ENCODE assay signal across 1 cellular context in genomic region chr11:44568706-44569473, GRCh38.
TF ChIP-seq lines count a peak whose summit lies in the region.

No MANE protein-coding gene starts in this region.

TF ChIP-seq in GM23338, 12 proteins besides CTCF, POLR2A, EP300 and RAD21 (continued from another document):
- TF ChIP-seq ZNF462 (CRISPR knock-in tag; IDR thresholded peaks at IDR 0.05) (no peak), REST (IDR thresholded peaks at IDR 0.05; ENCODE audit: unreplicated experiment) (no peak), ZNF114 (CRISPR knock-in tag; IDR thresholded peaks at IDR 0.05) (no peak), POLR2AphosphoS5 (IDR thresholded peaks at IDR 0.05; ENCODE audit: low read depth) (no peak)
